2 cellular contexts compared by ENCODE assay signal in genomic region chr6:155146205-155146604, GRCh38.
A peak's percentile ranks its signal among the peaks of the same experiment; 100 is the strongest.
TF ChIP-seq lines count a peak whose summit lies in the region.

No MANE protein-coding gene starts in this region.

TF ChIP-seq in IMR-90, 13 proteins besides CTCF, POLR2A, EP300 and RAD21:
- TF ChIP-seq BHLHE40 (IDR thresholded peaks at IDR 0.05; ENCODE audit: low read depth, low read length) (no peak), NFE2L2 (IDR thresholded peaks at IDR 0.05; ENCODE audit: low read depth, low read length) (no peak), ELK1 (IDR thresholded peaks at IDR 0.05; ENCODE audit: borderline replicate concordance, low read depth, low read length) (no peak), MXI1 (IDR thresholded peaks at IDR 0.05; ENCODE audit: borderline replicate concordance, low read depth, low read length) (no peak), FOS (IDR thresholded peaks at IDR 0.05; ENCODE audit: low read depth, low read length) (no peak), RFX5 (IDR thresholded peaks at IDR 0.05; ENCODE audit: low read depth, low read length) (no peak), CHD1 (IDR thresholded peaks at IDR 0.05; ENCODE audit: low read depth, low read length) (no peak), MAFK (IDR thresholded peaks at IDR 0.05; ENCODE audit: low read depth, low read length) (no peak)

TF ChIP-seq in GM12878, 131 proteins besides CTCF, POLR2A, EP300 and RAD21:
- TF ChIP-seq ZBTB4 (CRISPR knock-in tag; IDR thresholded peaks at IDR 0.05) = no peak
- TF ChIP-seq ZBTB40 (IDR thresholded peaks at IDR 0.05; ENCODE audit: borderline replicate concordance) = no peak
- peak; percentile 50; the same call in 1 of the 2 replicates for TF ChIP-seq NR2F1 (conservative IDR thresholded peaks at IDR 0.05)
